In the genomic region with DNA sequence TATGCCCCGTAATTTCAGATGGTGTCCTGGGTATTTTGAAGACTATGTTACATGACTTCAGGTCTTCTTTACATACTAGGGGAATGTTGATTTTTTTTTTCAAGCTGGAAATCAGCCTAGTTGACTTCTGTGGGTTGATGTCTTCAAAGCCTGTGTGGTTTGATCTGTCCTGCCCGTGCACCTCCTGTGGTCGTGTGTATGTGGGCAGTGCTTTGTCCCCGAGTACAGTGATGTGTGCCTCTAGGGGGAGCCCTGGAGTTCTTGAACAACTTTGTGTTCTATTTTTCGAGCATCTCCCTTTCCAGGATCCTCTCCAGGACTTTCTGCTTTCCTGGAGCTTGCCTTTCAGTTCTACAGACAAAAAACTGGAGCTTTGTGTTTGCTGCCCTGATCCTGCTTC, we compare ENCODE assay signal across 8 cellular contexts. TPM values are rescaled to one million over a fixed set of nuclear protein-coding genes. Genes with fewer than 3 reads are reported as not detected.
A peak's percentile ranks its signal among the peaks of the same experiment; 100 is the strongest.
DNase-seq lines count a peak whose midpoint lies in the region; ATAC-seq and TF ChIP-seq lines count a peak whose summit lies in the region.

No MANE protein-coding gene starts in this region.

- ATAC-seq in upper lobe of right lung (peak; percentile 89), HG03196 (IDR thresholded peaks at IDR 0.05; ENCODE audit: unreplicated experiment) (no peak)

- no peaks in the 10 kb centered on the region for H3K9me3 ChIP-seq in cardiac muscle cell (ENCODE audit: low read depth)
- peaks cover 2% of the 10 kb centered on the region for H3K9me3 ChIP-seq in upper lobe of right lung

- H3K27me3 ChIP-seq in cardiac muscle cell (no peaks in the 10 kb centered on the region), upper lobe of right lung (no peaks in the 10 kb centered on the region)

- DNase-seq in stimulated activated CD4-positive, alpha-beta T cell treated with anti-CD3 and anti-CD28 coated beads, Interleukin-2, amount 100 ng/mL, for 48 hours = peak; percentile 25 to 37
- DNase-seq in stimulated activated CD4-positive, alpha-beta T cell treated with anti-CD3 and anti-CD28 coated beads, Interleukin-4, amount 100 ng/mL, for 1 hour = no peak
- peak; percentile 15 for DNase-seq in RPMI7951 (ENCODE audit: low read depth)
- DNase-seq in cardiac muscle cell (ENCODE audit: low read depth in 1 of 2, low spot score in 1 of 2) = peak; percentile 66 to 80
- DNase-seq in upper lobe of right lung = no peak
- no peak for DNase-seq in activated effector memory CD4-positive, alpha-beta T cell treated with anti-CD3 and anti-CD28 coated beads, Interleukin-2, amount 50 U/mL, for 16 hours
- no peak for DNase-seq in posterior vena cava (ENCODE audit: low spot score)

- H3K27ac ChIP-seq in cardiac muscle cell = no peak overlapping the region
- H3K27ac ChIP-seq in upper lobe of right lung = no peak overlapping the region

- H3K36me3 ChIP-seq in cardiac muscle cell (peaks cover 42% of the 10 kb centered on the region), upper lobe of right lung (no peaks in the 10 kb centered on the region)

- no peak overlapping the region for H3K4me3 ChIP-seq in cardiac muscle cell
- H3K4me3 ChIP-seq in upper lobe of right lung = no peak overlapping the region

- TF ChIP-seq CTCF in cardiac muscle cell (IDR thresholded peaks at IDR 0.05; ENCODE audit: low read depth, low read length) = peak; percentile 76
- peak; percentile 51 for TF ChIP-seq CTCF in upper lobe of right lung (IDR thresholded peaks at IDR 0.05)

- no peaks in the 10 kb centered on the region for H3K4me1 ChIP-seq in cardiac muscle cell (ENCODE audit: low read depth)
- no peaks in the 10 kb centered on the region for H3K4me1 ChIP-seq in upper lobe of right lung

- intact Hi-C loops in upper lobe of right lung (cut with DNase I) = no loop called here
- intact Hi-C loops in posterior vena cava (cut with DNase I) = no loop called here

RNA-seq across cellular contexts. Expression of gene OBSCN, which starts 28.9 kb away (rescaled TPM):
- 0.10 and 0.24 TPM in 2 replicates for total RNA-seq in RPMI7951 (2014; rRNA removed; shearing (Covaris generic))
- total RNA-seq in cardiac muscle cell = 191 and 390 TPM in 2 replicates
- polyA plus RNA-seq in cardiac muscle cell = 87.1 and 121 TPM in 2 replicates
- total RNA-seq in upper lobe of right lung = 39.4 TPM
- 1 to 10 TPM; 3.5 to 6.3 TPM for total RNA-seq in posterior vena cava

Comparison
In these comparisons a context has a peak if more than half of its experiments do, and no peak if none do; other contexts are left out.
1. DNase-seq: peak in stimulated activated CD4-positive, alpha-beta T cell treated with anti-CD3 and anti-CD28 coated beads, Interleukin-2, amount 100 ng/mL, for 48 hours (2 of 2), RPMI7951 (single experiment) and cardiac muscle cell (2 of 2); none in stimulated activated CD4-positive, alpha-beta T cell treated with anti-CD3 and anti-CD28 coated beads, Interleukin-4, amount 100 ng/mL, for 1 hour (single experiment), upper lobe of right lung (single experiment), activated effector memory CD4-positive, alpha-beta T cell treated with anti-CD3 and anti-CD28 coated beads, Interleukin-2, amount 50 U/mL, for 16 hours (single experiment) and posterior vena cava (single experiment).